In genomic region chr1:40773748-40774265, GRCh38 we compare ENCODE assay signal across 1 cellular context.
TF ChIP-seq lines count a peak whose summit lies in the region.

No MANE protein-coding gene starts in this region.

TF ChIP-seq in K562, 482 proteins besides CTCF, POLR2A, EP300 and RAD21 (continued from another document):
- TF ChIP-seq FOXA3 (CRISPR knock-in tag; conservative IDR thresholded peaks at IDR 0.05 in 1 of 2, IDR thresholded peaks at IDR 0.05 in 1 of 2) = 0 out of 4 replicates have a peak, but pooled peaks of 1 of the 2 experiments have one; percentile 70
- TF ChIP-seq ZNF444 (CRISPR knock-in tag; IDR thresholded peaks at IDR 0.05) = no peak
- TF ChIP-seq ZNF143 (CRISPR knock-in tag; IDR thresholded peaks at IDR 0.05) = 0 out of 2 replicates have a peak, but pooled peaks have one; percentile 50
- TF ChIP-seq MLX (CRISPR knock-in tag; conservative IDR thresholded peaks at IDR 0.05) = no peak
- TF ChIP-seq, protein P1, sequence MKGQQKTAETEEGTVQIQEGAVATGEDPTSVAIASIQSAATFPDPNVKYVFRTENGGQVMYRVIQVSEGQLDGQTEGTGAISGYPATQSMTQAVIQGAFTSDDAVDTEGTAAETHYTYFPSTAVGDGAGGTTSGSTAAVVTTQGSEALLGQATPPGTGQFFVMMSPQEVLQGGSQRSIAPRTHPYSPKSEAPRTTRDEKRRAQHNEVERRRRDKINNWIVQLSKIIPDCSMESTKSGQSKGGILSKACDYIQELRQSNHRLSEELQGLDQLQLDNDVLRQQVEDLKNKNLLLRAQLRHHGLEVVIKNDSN (CRISPR knock-in tag; IDR thresholded peaks at IDR 0.05) = peak; percentile 32; the same call in 1 of the 2 replicates
